ENCODE assay signal across 22 cellular contexts in the genomic region with DNA sequence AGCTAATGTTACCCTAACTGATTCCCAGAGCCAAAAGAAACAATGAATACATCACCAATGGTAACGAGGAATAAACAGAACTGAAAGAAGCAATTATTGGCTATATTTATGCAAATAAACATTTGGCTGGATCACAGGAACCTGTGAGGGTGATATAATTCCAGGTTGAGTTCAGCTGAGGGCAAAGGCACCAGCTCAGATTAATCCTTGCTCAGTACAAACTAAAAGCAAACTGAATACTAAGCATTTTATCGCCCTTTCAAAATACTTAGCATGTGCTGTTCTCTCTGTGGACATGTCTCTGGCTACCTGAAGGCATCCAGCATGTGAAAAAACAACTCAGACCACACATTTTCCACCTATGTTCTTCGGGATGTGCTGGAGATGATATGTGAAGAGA.
"Had no signal": no experiment of that assay in that cellular context is flagged by ENCODE, and none has a peak within 500 bp of the region (broad histone marks: within the 10 kb centered on the region; RNA-seq: fewer than 3 reads in every experiment).

No MANE protein-coding gene starts in this region.

- H3K27ac Mint-ChIP-seq: activated CD4-positive, alpha-beta T cell treated with anti-CD3 and anti-CD28 coated beads, Interleukin-2, amount 10 ng/mL, durations not matched to agents 7 days and 5 days; activated CD8-positive, alpha-beta T cell treated with anti-CD3 and anti-CD28 coated beads for 36 hours; activated naive CD4-positive, alpha-beta T cell treated with anti-CD3 and anti-CD28 coated beads, Interleukin-2, amount 50 U/mL, for 24 hours; activated T-helper 1 cell treated with anti-CD3 and anti-CD28 coated beads, Interleukin-12 subunit alpha, Interleukin-12 subunit beta, Interleukin-2, Interleukin-4 antibody, amounts not matched to agents 30 ng/mL and 10 ng/mL and 1 ng/mL, durations not matched to agents 14 hours and 24 hours and 36 hours; dendritic cell treated with granulocyte-macrophage colony-stimulating factor and Interleukin-4, amounts not matched to agents 40 ng/mL and 50 ng/mL, for 4 days; naive thymus-derived CD8-positive, alpha-beta T cell; neural progenitor cell; type B pancreatic cell had no signal

- H3K36me3 ChIP-seq: neural progenitor cell, thoracic aorta, vagina had no signal

- H3K9me3 ChIP-seq: body of pancreas, thoracic aorta, vagina had no signal

- H3K4me3 ChIP-seq: body of pancreas, lung, neural progenitor cell, thoracic aorta, vagina had no signal

- H3K9ac ChIP-seq: neural progenitor cell had no signal

- H3K27ac ChIP-seq: body of pancreas, neural progenitor cell, thoracic aorta, vagina had no signal

- H3K4me3 Mint-ChIP-seq: activated CD4-positive, alpha-beta T cell treated with anti-CD3 and anti-CD28 coated beads, Interleukin-2, amount 10 ng/mL, durations not matched to agents 7 days and 5 days; activated CD8-positive, alpha-beta T cell treated with anti-CD3 and anti-CD28 coated beads for 36 hours; activated naive CD4-positive, alpha-beta T cell treated with anti-CD3 and anti-CD28 coated beads, Interleukin-2, amount 50 U/mL, for 24 hours; activated T-helper 1 cell treated with anti-CD3 and anti-CD28 coated beads, Interleukin-12 subunit alpha, Interleukin-12 subunit beta, Interleukin-2, Interleukin-4 antibody, amounts not matched to agents 30 ng/mL and 10 ng/mL and 1 ng/mL, durations not matched to agents 14 hours and 24 hours and 36 hours; dendritic cell treated with granulocyte-macrophage colony-stimulating factor and Interleukin-4, amounts not matched to agents 40 ng/mL and 50 ng/mL, for 4 days; naive thymus-derived CD8-positive, alpha-beta T cell; neural progenitor cell; type B pancreatic cell had no signal

- DNase-seq: activated CD4-positive, alpha-beta T cell treated with anti-CD3 and anti-CD28 coated beads, Interleukin-2, amount 10 ng/mL, durations not matched to agents 7 days and 5 days; activated CD8-positive, alpha-beta T cell treated with anti-CD3 and anti-CD28 coated beads for 36 hours; activated gamma-delta T cell; anterior cingulate cortex; body of pancreas; caudate nucleus; effector CD4-positive, alpha-beta T cell; left colon; naive thymus-derived CD8-positive, alpha-beta T cell; posterior cingulate gyrus; stimulated activated CD4-positive, alpha-beta T cell treated with anti-CD3 and anti-CD28 coated beads, Interleukin-4, amount 100 ng/mL, for 24 hours; stimulated activated naive CD4-positive, alpha-beta T cell treated with Interleukin-2 at 50 U/mL for 16 hours had no signal

- H3K36me3 Mint-ChIP-seq: activated naive CD4-positive, alpha-beta T cell treated with anti-CD3 and anti-CD28 coated beads, Interleukin-2, amount 50 U/mL, for 24 hours; naive thymus-derived CD8-positive, alpha-beta T cell; neural progenitor cell; type B pancreatic cell had no signal

- FAIRE-seq: endometrium, keratinocyte had no signal

- H3K27me3 Mint-ChIP-seq: activated CD4-positive, alpha-beta T cell treated with anti-CD3 and anti-CD28 coated beads, Interleukin-2, amount 10 ng/mL, durations not matched to agents 7 days and 5 days; activated CD8-positive, alpha-beta T cell treated with anti-CD3 and anti-CD28 coated beads for 36 hours; activated naive CD4-positive, alpha-beta T cell treated with anti-CD3 and anti-CD28 coated beads, Interleukin-2, amount 50 U/mL, for 24 hours; dendritic cell treated with granulocyte-macrophage colony-stimulating factor and Interleukin-4, amounts not matched to agents 40 ng/mL and 50 ng/mL, for 4 days; type B pancreatic cell had no signal

- ATAC-seq: activated CD8-positive, alpha-beta T cell treated with anti-CD3 and anti-CD28 coated beads for 36 hours; body of pancreas; left colon; naive thymus-derived CD8-positive, alpha-beta T cell had no signal

- H2AFZ ChIP-seq: neural progenitor cell had no signal

- H3K4me2 ChIP-seq: neural progenitor cell had no signal

- H3K4me1 Mint-ChIP-seq: activated CD4-positive, alpha-beta T cell treated with anti-CD3 and anti-CD28 coated beads, Interleukin-2, amount 10 ng/mL, durations not matched to agents 7 days and 5 days; activated naive CD4-positive, alpha-beta T cell treated with anti-CD3 and anti-CD28 coated beads, Interleukin-2, amount 50 U/mL, for 24 hours; naive thymus-derived CD8-positive, alpha-beta T cell had no signal

- H3K9me3 Mint-ChIP-seq: activated CD4-positive, alpha-beta T cell treated with anti-CD3 and anti-CD28 coated beads, Interleukin-2, amount 10 ng/mL, durations not matched to agents 7 days and 5 days; activated naive CD4-positive, alpha-beta T cell treated with anti-CD3 and anti-CD28 coated beads, Interleukin-2, amount 50 U/mL, for 24 hours; activated T-helper 1 cell treated with anti-CD3 and anti-CD28 coated beads, Interleukin-12 subunit alpha, Interleukin-12 subunit beta, Interleukin-2, Interleukin-4 antibody, amounts not matched to agents 30 ng/mL and 10 ng/mL and 1 ng/mL, durations not matched to agents 14 hours and 24 hours and 36 hours; neural progenitor cell; type B pancreatic cell had no signal

- H3K27me3 ChIP-seq: body of pancreas, neural progenitor cell, vagina had no signal

- H3K4me1 ChIP-seq: body of pancreas, vagina had no signal
